In genomic region chr2:54955674-54956391, GRCh38 we compare ENCODE assay signal across 13 cellular contexts.
DNase-seq lines count a peak whose midpoint lies in the region; ATAC-seq, FAIRE-seq and TF ChIP-seq lines count a peak whose summit lies in the region.
"Had no signal": no experiment of that assay in that cellular context is flagged by ENCODE, and none has a peak within 500 bp of the region (broad histone marks: within the 10 kb centered on the region; RNA-seq: fewer than 3 reads in every experiment).

No MANE protein-coding gene starts in this region.

- H2BK20ac ChIP-seq in H1 (ENCODE audit: low read length) = no peak overlapping the region

- no peak for FAIRE-seq in H1 (lab: Jason Lieb, UNC)
- FAIRE-seq: A549 had no signal

- no peaks in the 10 kb centered on the region for H3K9me3 ChIP-seq in H1 (ENCODE audit: insufficient read depth in 2 of 2, low read depth in 1 of 2, low read length in 1 of 2)
- no peaks in the 10 kb centered on the region for H3K9me3 ChIP-seq in parathyroid adenoma (ENCODE audit: control insufficient read depth, low read length)
- H3K9me3 ChIP-seq: A549 had no signal

- H3K18ac ChIP-seq in H1 (ENCODE audit: extremely low read depth, low read length) = no peak overlapping the region

- no peak overlapping the region for H4K91ac ChIP-seq in H1 (replicated peaks; ENCODE audit: insufficient read length, low read length)

- no peak overlapping the region for H2AFZ ChIP-seq in H1 (ENCODE audit: low read length)
- H2AFZ ChIP-seq in parathyroid adenoma = no peak overlapping the region

- DNase-seq in NCI-H2029 (lab: John Stamatoyannopoulos, UW) (peak; percentile 6), NCI-H2029 treated with DMSO at 0.1 percent for 48 hours (lab: John Stamatoyannopoulos, UW) (no peak), MV-4-11 (lab: John Stamatoyannopoulos, UW) (peak; percentile 9), H1 (ENCODE audit: low read depth in 1 of 2, low spot score in 2 of 2) (no peak), ureter (ENCODE audit: low spot score) (no peak), NCI-H446 (lab: John Stamatoyannopoulos, UW) (no peak)
- DNase-seq: activated CD4-positive, alpha-beta T cell treated with anti-CD3 and anti-CD28 coated beads for 4 hours; midbrain; NCI-H2081 treated with DMSO at 0.1 percent for 48 hours; posterior cingulate gyrus had no signal

- no peak overlapping the region for H2BK5ac ChIP-seq in H1 (ENCODE audit: low read depth, low read length)

- no peak overlapping the region for H3K23ac ChIP-seq in H1 (ENCODE audit: insufficient read length)

- H3K14ac ChIP-seq in H1 (ENCODE audit: insufficient read length) = no peak overlapping the region

- H3K9ac ChIP-seq in H1 (replicated peaks in 1 of 4; ENCODE audit: extremely low read depth in 1 of 4, low read depth in 3 of 4, low read length in 3 of 4) (no peak overlapping the region; a peak in 2 of 7 replicates), parathyroid adenoma (no peak overlapping the region)

- no peak overlapping the region for H3K56ac ChIP-seq in H1 (replicated peaks; ENCODE audit: insufficient read length, low read depth, low read length)

- 83% methylated on average over 7 of the region's 7 CpGs; no CpG with 5 or more reads in 1 of the 2 experiments for whole genome bisulfite sequencing in H1 (ENCODE audit: extremely low coverage in 1 of 2, insufficient coverage in 1 of 2, insufficient read length in 1 of 2, insufficient replicate concordance in 2 of 2, low coverage in 1 of 2, low lambda C conversion rate in 2 of 2, missing lambda C conversion rate in 1 of 2), 2 experiments

- TF ChIP-seq EP300 in H1 (IDR thresholded peaks at IDR 0.05; ENCODE audit: borderline replicate concordance in 1 of 2, low read depth in 2 of 2, low read length in 2 of 2) = no peak

- no peak overlapping the region for H3K4ac ChIP-seq in H1 (replicated peaks; ENCODE audit: insufficient read length, low read depth, low read length)

- H4K5ac ChIP-seq in H1 (ENCODE audit: insufficient read length, low read depth, low read length) = no peak overlapping the region

- no peaks in the 10 kb centered on the region for H3K27me3 ChIP-seq in H1 (replicated peaks in 1 of 4; ENCODE audit: control insufficient read depth in 3 of 4, extremely low read depth in 1 of 4, insufficient read depth in 3 of 4, low read length in 3 of 4)
- no peaks in the 10 kb centered on the region for H3K27me3 ChIP-seq in parathyroid adenoma (ENCODE audit: control insufficient read depth, insufficient read depth, low read length)

- no peaks in the 10 kb centered on the region for H3K79me2 ChIP-seq in H1 (ENCODE audit: control insufficient read depth in 1 of 2, insufficient read depth in 2 of 2, low read length in 2 of 2)
- H3K79me2 ChIP-seq in parathyroid adenoma = no peaks in the 10 kb centered on the region

- H4K20me1 ChIP-seq in H1 (replicated peaks in 1 of 2; ENCODE audit: control insufficient read depth in 1 of 2, insufficient read depth in 2 of 2, low read length in 2 of 2) = peaks cover 0 to 2% of the 10 kb centered on the region in 2 experiments

- no peak overlapping the region for H2BK15ac ChIP-seq in H1 (ENCODE audit: low read length)

- 0 out of 2 replicates have a peak overlapping the region, but pooled peaks have one; percentile 3 for H2BK12ac ChIP-seq in H1 (ENCODE audit: low read depth, low read length)

- no peak overlapping the region for H3K4me2 ChIP-seq in H1 (ENCODE audit: insufficient read depth in 1 of 2, low read depth in 2 of 2, low read length in 2 of 2)
- H3K4me2 ChIP-seq in parathyroid adenoma (ENCODE audit: low read length) = peak overlapping the region; percentile 13
- H3K4me2 ChIP-seq: A549 had no signal

- H3K4me1 ChIP-seq in H1 (replicated peaks in 1 of 4; ENCODE audit: control insufficient read depth in 3 of 4, insufficient read depth in 4 of 4, low read length in 3 of 4) = peaks cover 2 to 7% (median 4%) of the 10 kb centered on the region in 4 experiments; a peak in 4 of 7 replicates
- no peaks in the 10 kb centered on the region for H3K4me1 ChIP-seq in parathyroid adenoma

- POLR2A ChIA-PET in H1 (lab: Charles Lee; ENCODE audit: partially characterized antibody) = interaction anchor here (0.9 to 1.1 kb wide), 2 partner anchors 9 to 94 kb away, joined by 3 to 4 read pairs; partner anchors contain the start of gene RTN4

- no peaks in the 10 kb centered on the region for H3K79me1 ChIP-seq in H1 (ENCODE audit: low read depth, low read length)

- H2BK120ac ChIP-seq in H1 (replicated peaks; ENCODE audit: low read depth, low read length) = no peak overlapping the region

- H3K4me3 ChIP-seq in H1 (ENCODE audit: extremely low read depth in 1 of 4, insufficient read depth in 2 of 4, low read depth in 3 of 4, low read length in 4 of 4) = no peak overlapping the region
- no peak overlapping the region for H3K4me3 ChIP-seq in parathyroid adenoma (ENCODE audit: low read depth, low read length)
- H3K4me3 ChIP-seq: A549 had no signal

- H3K36me3 ChIP-seq in H1 (ENCODE audit: control insufficient read depth in 2 of 4, insufficient read depth in 4 of 4, low read length in 3 of 4) (no peaks in the 10 kb centered on the region), parathyroid adenoma (ENCODE audit: control insufficient read depth, insufficient read depth, low read length) (no peaks in the 10 kb centered on the region)

- H3K27ac ChIP-seq in H1 (ENCODE audit: low read depth, low read length) (no peak overlapping the region), parathyroid adenoma (no peak overlapping the region)

- TF ChIP-seq RAD21 in H1 (IDR thresholded peaks at IDR 0.05 in 1 of 2, conservative IDR thresholded peaks at IDR 0.05 in 1 of 2; ENCODE audit: low read depth in 2 of 2, low read length in 2 of 2) = no peak

- CTCF ChIA-PET in H1 (lab: Charles Lee; ENCODE audit: partially characterized antibody) = interaction anchor here (1.1 kb wide), 2 partner anchors 58 to 117 kb away, joined by 3 read pairs; no protein-coding TSS in a partner anchor

- no peak for TF ChIP-seq CTCF in H1 (IDR thresholded peaks at IDR 0.05; ENCODE audit: control extremely low read depth in 1 of 3, insufficient read depth in 1 of 3, low read depth in 1 of 3, low read length in 3 of 3)
- no peak for TF ChIP-seq CTCF in parathyroid adenoma (IDR thresholded peaks at IDR 0.05)

- TF ChIP-seq POLR2A in H1 (IDR thresholded peaks at IDR 0.05; ENCODE audit: control extremely low read depth in 1 of 2, low read depth in 2 of 2, low read length in 2 of 2) = no peak

- no peak overlapping the region for H4K8ac ChIP-seq in H1 (ENCODE audit: extremely low read depth, insufficient read depth, low read length)

- no peaks in the 10 kb centered on the region for H3K23me2 ChIP-seq in H1 (ENCODE audit: low read depth, low read length)

- H2AK5ac ChIP-seq in H1 (ENCODE audit: low read depth, low read length) = no peak overlapping the region

- no peak for ATAC-seq in esophagus mucosa

TF ChIP-seq in H1, 55 proteins besides CTCF, POLR2A, EP300 and RAD21:
- no peak for TF ChIP-seq CBX5 (IDR thresholded peaks at IDR 0.05; ENCODE audit: low read depth, low read length)
- TF ChIP-seq SRF (IDR thresholded peaks at IDR 0.05; ENCODE audit: low read depth, low read length) = no peak

Comparison
In these comparisons a context has a peak if more than half of its experiments do, and no peak if none do; other contexts are left out.
1. DNase-seq: peak in NCI-H2029 (single experiment) and MV-4-11 (single experiment); none in NCI-H2029 treated with DMSO at 0.1 percent for 48 hours (single experiment), H1 (0 of 2), ureter (single experiment) and NCI-H446 (0 of 2).